Comparison of ENCODE assay signal across 8 cellular contexts in genomic region chr12:96315741-96316481, GRCh38.
DNase-seq lines count a peak whose midpoint lies in the region; ATAC-seq, FAIRE-seq and TF ChIP-seq lines count a peak whose summit lies in the region.
"Not testable (repeated sequence)": the region's sequence is repeated elsewhere in the genome, so short reads cannot be mapped to it uniquely, and the experiment has no call there.

No MANE protein-coding gene starts in this region.

- H3K27me3 ChIP-seq in HUES6 (ENCODE audit: control insufficient read depth, insufficient read depth, low read length); astrocyte (ENCODE audit: insufficient read depth, low read length); skeletal muscle satellite cell (ENCODE audit: control insufficient read depth, insufficient read depth, low read length): not testable (repeated sequence)

- H3K4me3 Mint-ChIP-seq in CD14-positive monocyte (peak overlapping the region; percentile 82 to 86), activated B cell treated with CpG ODN at 0.5 μM for 24 hours (peak overlapping the region; percentile 83), astrocyte (ENCODE audit: unreplicated experiment) (peak overlapping the region; percentile 77), memory B cell (peak overlapping the region; percentile 89)

- not testable (repeated sequence) for H2AFZ ChIP-seq in astrocyte (ENCODE audit: low read depth, low read length)

- peaks cover 9 to 14% of the 10 kb centered on the region in 2 donors for H3K36me3 Mint-ChIP-seq in CD14-positive monocyte
- not testable (repeated sequence) for H3K36me3 Mint-ChIP-seq in activated B cell treated with CpG ODN at 0.5 μM for 24 hours (ENCODE audit: low read depth); astrocyte (ENCODE audit: low read depth, unreplicated experiment); memory B cell

- H3K27ac ChIP-seq in HUES6 (ENCODE audit: low read depth, low read length), result 0 out of 2 replicates have a peak overlapping the region, but pooled peaks have one; percentile 3
- not testable (repeated sequence) for H3K27ac ChIP-seq in astrocyte (ENCODE audit: low read depth, low read length)

- H3K27ac Mint-ChIP-seq in CD14-positive monocyte (peak overlapping the region in 3 of 7 donors; percentile 32 to 66 (median 61)), activated B cell treated with CpG ODN at 0.5 μM for 24 hours (peak overlapping the region; percentile 69), astrocyte (ENCODE audit: unreplicated experiment) (peak overlapping the region; percentile 77), memory B cell (peak overlapping the region; percentile 94)

- intact Hi-C loops in CD14-positive monocyte (cut with micrococcal nuclease); activated B cell treated with CpG ODN at 0.5 μM for 24 hours (cut with micrococcal nuclease): not testable (repeated sequence)

- CTCF ChIA-PET in activated B cell treated with CpG ODN at 0.5 μM for 24 hours (lab: Charles Lee), result interaction anchor here (0.6 kb wide), 1 partner anchor 79 kb away, joined by 3 read pairs; no protein-coding TSS in a partner anchor

- H3K4me2 ChIP-seq in astrocyte (ENCODE audit: low read length), result peak overlapping the region; percentile 5
- peak overlapping the region; percentile 17 for H3K4me2 ChIP-seq in skeletal muscle satellite cell (ENCODE audit: low read length)

- not testable (repeated sequence) for H3K9me3 Mint-ChIP-seq in CD14-positive monocyte; activated B cell treated with CpG ODN at 0.5 μM for 24 hours; astrocyte (ENCODE audit: unreplicated experiment); memory B cell

- not testable (repeated sequence) for H3K9me3 ChIP-seq in HUES6 (ENCODE audit: control insufficient read depth, insufficient read depth, low read depth, low read length); astrocyte (ENCODE audit: insufficient read depth, low read depth, low read length); skeletal muscle satellite cell (replicated peaks; ENCODE audit: low read length)

- peaks cover 13% of the 10 kb centered on the region for H4K20me1 ChIP-seq in astrocyte (ENCODE audit: insufficient read depth, low read length)

- not testable (repeated sequence) for FAIRE-seq in astrocyte (lab: Jason Lieb, UNC)

- peaks cover 49% of the 10 kb centered on the region for H3K79me2 ChIP-seq in astrocyte (ENCODE audit: insufficient read depth, low read length)

- H3K27me3 Mint-ChIP-seq in CD14-positive monocyte (ENCODE audit: low read depth in 3 of 3); activated B cell treated with CpG ODN at 0.5 μM for 24 hours; astrocyte (ENCODE audit: low read depth, unreplicated experiment); memory B cell: not testable (repeated sequence)

- H3K4me1 Mint-ChIP-seq in CD14-positive monocyte, memory B cell: not testable (repeated sequence)
- H3K4me1 Mint-ChIP-seq in activated B cell treated with CpG ODN at 0.5 μM for 24 hours (peaks cover 18% of the 10 kb centered on the region), astrocyte (ENCODE audit: low read depth, unreplicated experiment) (peaks cover 17% of the 10 kb centered on the region)

- POLR2A ChIA-PET in activated B cell treated with CpG ODN at 0.5 μM for 24 hours (lab: Charles Lee), result interaction anchor here (0.6 kb wide), 1 partner anchor 33 kb away, joined by 3 read pairs; no protein-coding TSS in a partner anchor

- H3K9ac ChIP-seq in HUES6 (ENCODE audit: low read length), result peak overlapping the region; percentile 45
- H3K9ac ChIP-seq in astrocyte (ENCODE audit: low read length); skeletal muscle satellite cell (ENCODE audit: low read depth, low read length): not testable (repeated sequence)

- TF ChIP-seq CTCF in CD14-positive monocyte (IDR thresholded peaks at IDR 0.05); activated B cell treated with CpG ODN at 0.5 μM for 24 hours (IDR thresholded peaks at IDR 0.05); astrocyte (IDR thresholded peaks at IDR 0.05; ENCODE audit: insufficient read depth, low read depth, low read length); fibroblast of pulmonary artery (IDR thresholded peaks at IDR 0.05; ENCODE audit: low read length, missing control alignments): not testable (repeated sequence)

- not testable (repeated sequence) for DNase-seq in CD14-positive monocyte (ENCODE audit: low spot score); activated B cell treated with CpG ODN at 0.5 μM for 24 hours; astrocyte (ENCODE audit: low read depth); fibroblast of pulmonary artery (ENCODE audit: low read depth)
- DNase-seq in NCI-H748 treated with DMSO at 0.1 percent for 48 hours (lab: John Stamatoyannopoulos, UW), result peak; percentile 33
- DNase-seq in memory B cell (ENCODE audit: low spot score in 2 of 2), result peak; percentile 13 to 38

- H3K4me3 ChIP-seq in HUES6 (ENCODE audit: low read depth, low read length) (peak overlapping the region; percentile 59), fibroblast of pulmonary artery (replicated peaks; ENCODE audit: low read depth, low read length) (peak overlapping the region; percentile 22)
- H3K4me3 ChIP-seq in astrocyte (ENCODE audit: insufficient read depth, low read depth, low read length); skeletal muscle satellite cell (ENCODE audit: low read length): not testable (repeated sequence)

- H3K36me3 ChIP-seq in HUES6 (ENCODE audit: control insufficient read depth, insufficient read depth, low read length); astrocyte (ENCODE audit: insufficient read depth, low read length): not testable (repeated sequence)
- peaks cover 21% of the 10 kb centered on the region for H3K36me3 ChIP-seq in skeletal muscle satellite cell (ENCODE audit: insufficient read depth, low read length)

- ATAC-seq in activated B cell treated with CpG ODN at 0.5 μM for 24 hours (ENCODE audit: low read depth), result peak; percentile 34
- peak; percentile 29 for ATAC-seq in memory B cell (ENCODE audit: low read depth)

- not testable (repeated sequence) for H3K4me1 ChIP-seq in HUES6 (ENCODE audit: control insufficient read depth, insufficient read depth, low read length); astrocyte (ENCODE audit: insufficient read depth, low read length); skeletal muscle satellite cell (ENCODE audit: control insufficient read depth, insufficient read depth, low read length)
